37 cellular contexts compared by ENCODE assay signal in genomic region chr5:87576867-87577266, GRCh38.
"Had no signal": no experiment of that assay in that cellular context is flagged by ENCODE, and none has a peak within 500 bp of the region (broad histone marks: within the 10 kb centered on the region; RNA-seq: fewer than 3 reads in every experiment).

No MANE protein-coding gene starts in this region.

- H3K4me1 Mint-ChIP-seq: activated CD4-positive, alpha-beta memory T cell treated with anti-CD3 and anti-CD28 coated beads, Interleukin-2, amount 10 ng/mL, durations not matched to agents 7 days and 5 days; activated CD4-positive, alpha-beta T cell treated with anti-CD3 and anti-CD28 coated beads, Interleukin-2, amount 10 ng/mL, durations not matched to agents 7 days and 5 days; activated CD8-positive, alpha-beta memory T cell treated with anti-CD3 and anti-CD28 coated beads, Interleukin-2, amount 10 ng/mL, durations not matched to agents 7 days and 5 days; activated naive CD4-positive, alpha-beta T cell treated with anti-CD3 and anti-CD28 coated beads, Interleukin-2, amount 50 U/mL, for 24 hours; activated naive CD8-positive, alpha-beta T cell treated with anti-CD3 and anti-CD28 coated beads for 36 hours; activated naive CD8-positive, alpha-beta T cell treated with anti-CD3 and anti-CD28 coated beads, Interleukin-2, amount 50 U/mL, for 24 hours; T-helper 17 cell had no signal

- H3K27ac ChIP-seq: adrenal gland, body of pancreas, epithelial cell of prostate, esophagus squamous epithelium, gastroesophageal sphincter, heart right ventricle had no signal

- FAIRE-seq: colon, endometrium, endothelial cell of umbilical vein had no signal

- H3K27me3 ChIP-seq: adrenal gland, body of pancreas, esophagus squamous epithelium, gastroesophageal sphincter, heart right ventricle had no signal

- H3K4me3 Mint-ChIP-seq: activated CD4-positive, alpha-beta memory T cell treated with anti-CD3 and anti-CD28 coated beads, Interleukin-2, amount 10 ng/mL, durations not matched to agents 7 days and 5 days; activated CD4-positive, alpha-beta T cell treated with anti-CD3 and anti-CD28 coated beads, Interleukin-2, amount 10 ng/mL, durations not matched to agents 7 days and 5 days; activated CD8-positive, alpha-beta memory T cell treated with anti-CD3 and anti-CD28 coated beads, Interleukin-2, amount 10 ng/mL, durations not matched to agents 7 days and 5 days; activated naive CD4-positive, alpha-beta T cell treated with anti-CD3 and anti-CD28 coated beads for 36 hours; activated naive CD4-positive, alpha-beta T cell treated with anti-CD3 and anti-CD28 coated beads, Interleukin-2, amount 50 U/mL, for 24 hours; activated naive CD8-positive, alpha-beta T cell treated with anti-CD3 and anti-CD28 coated beads for 36 hours; activated naive CD8-positive, alpha-beta T cell treated with anti-CD3 and anti-CD28 coated beads, Interleukin-2, amount 50 U/mL, for 24 hours; activated T-helper 1 cell treated with anti-CD3 and anti-CD28 coated beads, Interleukin-12 subunit alpha, Interleukin-12 subunit beta, Interleukin-2, Interleukin-4 antibody, amounts not matched to agents 30 ng/mL and 10 ng/mL and 1 ng/mL, durations not matched to agents 14 hours and 24 hours and 36 hours; effector memory CD8-positive, alpha-beta T cell; T-helper 17 cell; T-helper 2 cell treated with Interferon-gamma antibody and Interleukin-4, amounts not matched to agents 5 μg/mL and 100 μg/mL, for 36 hours had no signal

- H3K27ac Mint-ChIP-seq: activated CD4-positive, alpha-beta memory T cell treated with anti-CD3 and anti-CD28 coated beads, Interleukin-2, amount 10 ng/mL, durations not matched to agents 7 days and 5 days; activated CD4-positive, alpha-beta T cell treated with anti-CD3 and anti-CD28 coated beads, Interleukin-2, amount 10 ng/mL, durations not matched to agents 7 days and 5 days; activated CD8-positive, alpha-beta memory T cell treated with anti-CD3 and anti-CD28 coated beads, Interleukin-2, amount 10 ng/mL, durations not matched to agents 7 days and 5 days; activated naive CD4-positive, alpha-beta T cell treated with anti-CD3 and anti-CD28 coated beads for 36 hours; activated naive CD4-positive, alpha-beta T cell treated with anti-CD3 and anti-CD28 coated beads, Interleukin-2, amount 50 U/mL, for 24 hours; activated naive CD8-positive, alpha-beta T cell treated with anti-CD3 and anti-CD28 coated beads for 36 hours; activated naive CD8-positive, alpha-beta T cell treated with anti-CD3 and anti-CD28 coated beads, Interleukin-2, amount 50 U/mL, for 24 hours; activated T-helper 1 cell treated with anti-CD3 and anti-CD28 coated beads, Interleukin-12 subunit alpha, Interleukin-12 subunit beta, Interleukin-2, Interleukin-4 antibody, amounts not matched to agents 30 ng/mL and 10 ng/mL and 1 ng/mL, durations not matched to agents 14 hours and 24 hours and 36 hours; activated T-helper 2 cell treated with anti-CD3 and anti-CD28 coated beads, Interferon-gamma antibody, Interleukin-2, Interleukin-4, amounts not matched to agents 10 μg/mL and 5 μg/mL and 100 μg/mL, durations not matched to agents 14 hours and 24 hours and 36 hours; effector memory CD8-positive, alpha-beta T cell; T-helper 17 cell; T-helper 2 cell treated with Interferon-gamma antibody and Interleukin-4, amounts not matched to agents 5 μg/mL and 100 μg/mL, for 36 hours had no signal

- H3K9me3 Mint-ChIP-seq: activated CD4-positive, alpha-beta memory T cell treated with anti-CD3 and anti-CD28 coated beads, Interleukin-2, amount 10 ng/mL, durations not matched to agents 7 days and 5 days; activated CD4-positive, alpha-beta T cell treated with anti-CD3 and anti-CD28 coated beads, Interleukin-2, amount 10 ng/mL, durations not matched to agents 7 days and 5 days; activated naive CD4-positive, alpha-beta T cell treated with anti-CD3 and anti-CD28 coated beads for 36 hours; activated naive CD8-positive, alpha-beta T cell treated with anti-CD3 and anti-CD28 coated beads for 36 hours; activated naive CD8-positive, alpha-beta T cell treated with anti-CD3 and anti-CD28 coated beads, Interleukin-2, amount 50 U/mL, for 24 hours; activated T-helper 1 cell treated with anti-CD3 and anti-CD28 coated beads, Interleukin-12 subunit alpha, Interleukin-12 subunit beta, Interleukin-2, Interleukin-4 antibody, amounts not matched to agents 30 ng/mL and 10 ng/mL and 1 ng/mL, durations not matched to agents 14 hours and 24 hours and 36 hours; activated T-helper 2 cell treated with anti-CD3 and anti-CD28 coated beads, Interferon-gamma antibody, Interleukin-2, Interleukin-4, amounts not matched to agents 10 μg/mL and 5 μg/mL and 100 μg/mL, durations not matched to agents 14 hours and 24 hours and 36 hours; effector memory CD8-positive, alpha-beta T cell; T-helper 2 cell treated with Interferon-gamma antibody and Interleukin-4, amounts not matched to agents 5 μg/mL and 100 μg/mL, for 36 hours had no signal

- H3K36me3 ChIP-seq: adrenal gland, esophagus squamous epithelium, gastroesophageal sphincter, heart right ventricle had no signal

- H3K4me1 ChIP-seq: adrenal gland, body of pancreas, esophagus squamous epithelium, gastroesophageal sphincter, heart right ventricle had no signal

- ATAC-seq: activated CD8-positive, alpha-beta memory T cell treated with anti-CD3 and anti-CD28 coated beads, Interleukin-2, amount 10 ng/mL, durations not matched to agents 7 days and 5 days; activated naive CD8-positive, alpha-beta T cell treated with anti-CD3 and anti-CD28 coated beads, Interleukin-2, amount 50 U/mL, for 24 hours; body of pancreas; effector memory CD8-positive, alpha-beta T cell; gastroesophageal sphincter; heart right ventricle; T-helper 17 cell had no signal

- H3K4me3 ChIP-seq: adrenal gland, body of pancreas, esophagus squamous epithelium, gastroesophageal sphincter, heart right ventricle had no signal

- H3K27me3 Mint-ChIP-seq: activated CD4-positive, alpha-beta memory T cell treated with anti-CD3 and anti-CD28 coated beads, Interleukin-2, amount 10 ng/mL, durations not matched to agents 7 days and 5 days; activated CD4-positive, alpha-beta T cell treated with anti-CD3 and anti-CD28 coated beads, Interleukin-2, amount 10 ng/mL, durations not matched to agents 7 days and 5 days; activated CD8-positive, alpha-beta memory T cell treated with anti-CD3 and anti-CD28 coated beads, Interleukin-2, amount 10 ng/mL, durations not matched to agents 7 days and 5 days had no signal

- DNase-seq: activated CD4-positive, alpha-beta memory T cell treated with anti-CD3 and anti-CD28 coated beads, Interleukin-2, amount 10 ng/mL, durations not matched to agents 7 days and 5 days; activated CD4-positive, alpha-beta T cell treated with anti-CD3 and anti-CD28 coated beads for 1 hour; activated CD4-positive, alpha-beta T cell treated with anti-CD3 and anti-CD28 coated beads for 4 hours; activated CD4-positive, alpha-beta T cell treated with anti-CD3 and anti-CD28 coated beads, Interleukin-2, amount 10 ng/mL, durations not matched to agents 7 days and 5 days; activated CD4-positive, alpha-beta T cell treated with anti-CD3 and anti-CD28 coated beads, Interleukin-2, amount 50 U/mL, for 4 hours; activated CD8-positive, alpha-beta memory T cell treated with anti-CD3 and anti-CD28 coated beads, Interleukin-2, amount 10 ng/mL, durations not matched to agents 7 days and 5 days; activated CD8-positive, alpha-beta memory T cell treated with anti-CD3 and anti-CD28 coated beads, Interleukin-2, amount 50 U/mL, for 4 hours; activated effector memory CD4-positive, alpha-beta T cell treated with anti-CD3 and anti-CD28 coated beads, Interleukin-2, amount 50 U/mL, for 16 hours; activated naive CD4-positive, alpha-beta T cell treated with anti-CD3 and anti-CD28 coated beads for 36 hours; activated naive CD8-positive, alpha-beta T cell treated with anti-CD3 and anti-CD28 coated beads for 36 hours; activated naive CD8-positive, alpha-beta T cell treated with anti-CD3 and anti-CD28 coated beads, Interleukin-2, amount 50 U/mL, for 24 hours; activated T-cell treated with anti-CD3 and anti-CD28 coated beads, Interleukin-2, amount 50 U/mL, for 1 hour; activated T-cell treated with anti-CD3 and anti-CD28 coated beads, Interleukin-2, amount 50 U/mL, for 48 hours; adrenal gland; amygdala; aorta; body of pancreas; caudate nucleus; cortex of kidney; dermis blood vessel endothelial cell; effector CD4-positive, alpha-beta T cell; effector memory CD8-positive, alpha-beta T cell; esophagus squamous epithelium; foreskin melanocyte; heart right ventricle; T-helper 1 cell; T-helper 17 cell; T1000 had no signal

- H3K36me3 Mint-ChIP-seq: activated CD8-positive, alpha-beta memory T cell treated with anti-CD3 and anti-CD28 coated beads, Interleukin-2, amount 10 ng/mL, durations not matched to agents 7 days and 5 days; activated naive CD4-positive, alpha-beta T cell treated with anti-CD3 and anti-CD28 coated beads, Interleukin-2, amount 50 U/mL, for 24 hours; activated naive CD8-positive, alpha-beta T cell treated with anti-CD3 and anti-CD28 coated beads for 36 hours had no signal

- H3K9me3 ChIP-seq: adrenal gland, body of pancreas, esophagus squamous epithelium, gastroesophageal sphincter, heart right ventricle had no signal
